In the genomic region with DNA sequence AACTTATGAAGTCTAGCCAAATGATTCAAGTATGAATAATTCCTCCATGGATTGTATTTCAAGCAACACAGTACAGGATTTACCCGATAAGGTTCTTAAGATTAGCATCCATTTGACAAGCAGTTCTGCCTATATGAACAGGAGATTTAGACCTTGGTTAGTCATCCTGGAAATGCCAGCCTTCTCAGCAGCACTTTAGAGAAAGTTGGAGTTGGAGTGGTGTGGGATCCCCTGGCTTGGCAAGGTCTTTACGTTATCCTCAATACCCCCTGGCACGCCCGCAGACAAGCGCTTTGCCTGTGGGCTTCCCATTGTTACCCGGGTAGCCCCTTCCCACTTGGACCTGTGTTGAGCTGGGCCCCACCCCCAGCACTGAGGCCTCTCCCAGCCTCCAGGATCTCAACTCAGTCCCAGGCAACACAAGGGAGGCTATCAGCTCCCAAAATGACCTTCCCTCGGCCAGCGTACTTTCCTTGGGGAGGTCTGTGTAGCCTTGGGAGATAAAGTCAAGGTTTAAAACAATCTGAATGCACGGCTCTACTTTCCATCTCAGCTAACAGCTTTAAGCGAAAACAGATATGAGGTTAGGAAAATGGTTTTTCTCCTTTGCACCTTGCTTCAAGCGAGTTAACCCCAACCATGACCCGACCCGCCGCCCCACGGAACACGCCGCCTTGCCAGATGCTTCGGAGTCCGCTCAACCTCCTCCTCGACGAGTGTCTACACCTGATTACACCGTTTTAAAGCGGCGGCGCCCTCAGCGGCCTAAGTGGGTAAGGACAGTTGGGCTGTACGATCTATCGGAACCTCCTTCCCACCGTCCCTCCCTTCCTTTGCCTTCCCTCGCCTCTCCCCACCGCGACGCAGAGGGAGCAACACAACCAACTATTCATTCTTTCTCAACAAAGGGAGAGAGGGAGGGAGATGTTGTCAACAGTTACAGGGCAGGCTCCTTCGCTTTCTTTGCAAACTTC, we compare ENCODE assay signal across 8 cellular contexts.
DNase-seq lines count a peak whose midpoint lies in the region; ATAC-seq and TF ChIP-seq lines count a peak whose summit lies in the region.

No MANE protein-coding gene starts in this region.

- H3K9me3 ChIP-seq in mucosa of rectum (ENCODE audit: control insufficient read depth in 2 of 2, low read length in 2 of 2): no peaks in the 10 kb centered on the region
- no peaks in the 10 kb centered on the region for H3K9me3 ChIP-seq in subcutaneous abdominal adipose tissue (ENCODE audit: control insufficient read depth in 5 of 5, low read length in 5 of 5)

- TF ChIP-seq CTCF in 22Rv1 (IDR thresholded peaks at IDR 0.05) (peak; percentile 68), GM12872 (IDR thresholded peaks at IDR 0.05; ENCODE audit: insufficient read depth, low read depth, low read length) (peak; percentile 62)

- H3K4me3 ChIP-seq in mucosa of rectum (ENCODE audit: low read length in 2 of 2) (peak overlapping the region; percentile 59 to 70), subcutaneous abdominal adipose tissue (ENCODE audit: low read depth in 1 of 5, low read length in 5 of 5) (peak overlapping the region; percentile 69 to 93 (median 82))

- no peaks in the 10 kb centered on the region for H3K36me3 ChIP-seq in mucosa of rectum (ENCODE audit: control insufficient read depth in 2 of 2, insufficient read depth in 2 of 2, low read length in 2 of 2)
- H3K36me3 ChIP-seq in subcutaneous abdominal adipose tissue (ENCODE audit: control insufficient read depth in 5 of 5, insufficient read depth in 5 of 5, low read length in 5 of 5): peaks cover 0 to 6% (median 0%) of the 10 kb centered on the region in 5 donors

- ATAC-seq in HG02610 (IDR thresholded peaks at IDR 0.05; ENCODE audit: unreplicated experiment): peak; percentile 74

- H3K4me1 ChIP-seq in mucosa of rectum (ENCODE audit: control insufficient read depth in 2 of 2, insufficient read depth in 2 of 2, low read length in 2 of 2) (peaks cover 5% of the 10 kb centered on the region in 2 donors), subcutaneous abdominal adipose tissue (ENCODE audit: control insufficient read depth in 5 of 5, insufficient read depth in 5 of 5, low read length in 5 of 5) (peaks cover 4 to 56% (median 45%) of the 10 kb centered on the region in 5 donors)

- H3K9ac ChIP-seq in mucosa of rectum (ENCODE audit: low read depth in 1 of 2, low read length in 2 of 2) (peak overlapping the region; percentile 70), subcutaneous abdominal adipose tissue (ENCODE audit: low read length in 5 of 5) (peak overlapping the region; percentile 31 to 81 (median 80))

- peak overlapping the region; percentile 35; the same call in 1 of the 2 replicates for H3K27ac ChIP-seq in 22Rv1
- peak overlapping the region; percentile 52 for H3K27ac ChIP-seq in mucosa of rectum (ENCODE audit: low read depth in 2 of 2, low read length in 2 of 2)
- peak overlapping the region; percentile 86 for H3K27ac ChIP-seq in subcutaneous abdominal adipose tissue (ENCODE audit: low read depth, low read length)

- H3K27me3 ChIP-seq in mucosa of rectum (ENCODE audit: control insufficient read depth in 2 of 2, insufficient read depth in 2 of 2, low read length in 2 of 2): no peaks in the 10 kb centered on the region
- no peaks in the 10 kb centered on the region for H3K27me3 ChIP-seq in subcutaneous abdominal adipose tissue (ENCODE audit: control insufficient read depth in 5 of 5, insufficient read depth in 4 of 5, low read length in 5 of 5)

- DNase-seq in NCI-H2171 treated with DMSO at 0.1 percent for 48 hours (lab: John Stamatoyannopoulos, UW): peak; percentile 11
- peak; percentile 47 for DNase-seq in activated T-cell treated with anti-CD3 and anti-CD28 coated beads for 48 hours (ENCODE audit: low read depth)
- DNase-seq in fibroblast of gingiva (ENCODE audit: low read depth): peak; percentile 90

Comparison
In these comparisons a context has a peak if more than half of its experiments do, and no peak if none do; other contexts are left out.
1. Peak in every context shown above with its lines: DNase-seq, ATAC-seq, H3K4me3 ChIP-seq and H3K27ac ChIP-seq.
2. H3K27ac ChIP-seq: peak in every context shown above with its lines; median percentile 86 in subcutaneous abdominal adipose tissue; 52 in mucosa of rectum; 35 in 22Rv1.
3. DNase-seq: peak in every context shown above with its lines; median percentile 90 in fibroblast of gingiva; 47 in activated T-cell treated with anti-CD3 and anti-CD28 coated beads for 48 hours; 11 in NCI-H2171 treated with DMSO at 0.1 percent for 48 hours.